Comparison of ENCODE assay signal across 14 cellular contexts in the genomic region with DNA sequence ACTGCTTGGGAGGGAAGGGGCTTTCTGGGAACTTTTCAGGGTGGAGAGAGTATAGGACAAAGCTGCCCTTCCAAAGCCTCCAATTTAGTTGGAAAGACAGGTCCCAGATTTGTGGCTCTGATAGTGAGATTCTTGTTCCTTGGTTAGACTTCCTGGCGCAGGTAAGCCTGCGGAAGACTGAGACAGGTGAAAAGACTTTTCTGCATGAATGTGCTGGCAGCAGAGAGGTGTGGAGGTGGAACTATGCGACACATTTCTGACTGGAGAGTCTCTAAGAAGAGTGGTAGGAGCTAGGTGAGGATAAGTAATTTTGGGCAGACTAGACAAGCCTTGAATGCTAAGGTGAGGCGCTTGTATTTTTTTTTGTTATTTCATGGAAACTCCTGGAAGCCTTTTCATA. TPM values are rescaled to one million over a fixed set of nuclear protein-coding genes. Genes with fewer than 3 reads are reported as not detected.
DNase-seq lines count a peak whose midpoint lies in the region; ATAC-seq and TF ChIP-seq lines count a peak whose summit lies in the region.
"Had no signal": no experiment of that assay in that cellular context is flagged by ENCODE, and none has a peak within 500 bp of the region (broad histone marks: within the 10 kb centered on the region; RNA-seq: fewer than 3 reads in every experiment).

No MANE protein-coding gene starts in this region.

- H3K4me3 Mint-ChIP-seq in activated CD4-positive, alpha-beta T cell treated with anti-CD3 and anti-CD28 coated beads for 36 hours: peak overlapping the region; percentile 2
- H3K4me3 Mint-ChIP-seq in activated naive CD8-positive, alpha-beta T cell treated with anti-CD3 and anti-CD28 coated beads, Interleukin-2, amount 10 ng/mL, durations not matched to agents 7 days and 5 days: no peak overlapping the region
- peak overlapping the region; percentile 11 for H3K4me3 Mint-ChIP-seq in nephron progenitor cell
- H3K4me3 Mint-ChIP-seq: brain had no signal

- no peak for ATAC-seq in activated CD4-positive, alpha-beta T cell treated with anti-CD3 and anti-CD28 coated beads for 36 hours
- no peak for ATAC-seq in activated naive CD8-positive, alpha-beta T cell treated with anti-CD3 and anti-CD28 coated beads, Interleukin-2, amount 10 ng/mL, durations not matched to agents 7 days and 5 days (ENCODE audit: low read depth)
- ATAC-seq: activated CD4-positive, CD25-positive, alpha-beta regulatory T cell treated with anti-CD3 and anti-CD28 coated beads, Interleukin-2, amount 50 U/mL, for 24 hours had no signal

- DNase-seq in activated CD4-positive, alpha-beta T cell treated with anti-CD3 and anti-CD28 coated beads for 36 hours: no peak
- no peak for DNase-seq in activated CD4-positive, alpha-beta T cell treated with anti-CD3 and anti-CD28 coated beads, Interleukin-2, amount 50 U/mL, for 1 hour
- no peak for DNase-seq in activated naive CD8-positive, alpha-beta T cell treated with anti-CD3 and anti-CD28 coated beads, Interleukin-2, amount 10 ng/mL, durations not matched to agents 7 days and 5 days
- no peak for DNase-seq in nephron progenitor cell
- no peak for DNase-seq in DMS 273 treated with DMSO at 0.1 percent for 48 hours (lab: John Stamatoyannopoulos, UW)
- no peak for DNase-seq in WERI-Rb-1
- no peak for DNase-seq in MV-4-11 (lab: John Stamatoyannopoulos, UW)
- DNase-seq: effector CD4-positive, alpha-beta T cell; GF-D8; NCI-H1694 treated with DMSO at 0.1 percent for 48 hours had no signal

- no peaks in the 10 kb centered on the region for H3K27me3 Mint-ChIP-seq in activated CD4-positive, alpha-beta T cell treated with anti-CD3 and anti-CD28 coated beads for 36 hours
- H3K27me3 Mint-ChIP-seq in activated naive CD8-positive, alpha-beta T cell treated with anti-CD3 and anti-CD28 coated beads, Interleukin-2, amount 10 ng/mL, durations not matched to agents 7 days and 5 days: no peaks in the 10 kb centered on the region
- H3K27me3 Mint-ChIP-seq in nephron progenitor cell (ENCODE audit: low read depth, poor library complexity): peaks cover 24% of the 10 kb centered on the region

- peaks cover 41% of the 10 kb centered on the region for H3K36me3 Mint-ChIP-seq in activated CD4-positive, alpha-beta T cell treated with anti-CD3 and anti-CD28 coated beads for 36 hours (ENCODE audit: low read depth)
- H3K36me3 Mint-ChIP-seq in activated naive CD8-positive, alpha-beta T cell treated with anti-CD3 and anti-CD28 coated beads, Interleukin-2, amount 10 ng/mL, durations not matched to agents 7 days and 5 days: peaks cover 29% of the 10 kb centered on the region
- peaks cover 17% of the 10 kb centered on the region for H3K36me3 Mint-ChIP-seq in nephron progenitor cell (ENCODE audit: low read depth)

- H3K27ac Mint-ChIP-seq in activated CD4-positive, alpha-beta T cell treated with anti-CD3 and anti-CD28 coated beads for 36 hours: peak overlapping the region; percentile 44
- peak overlapping the region; percentile 43 for H3K27ac Mint-ChIP-seq in activated naive CD8-positive, alpha-beta T cell treated with anti-CD3 and anti-CD28 coated beads, Interleukin-2, amount 10 ng/mL, durations not matched to agents 7 days and 5 days
- H3K27ac Mint-ChIP-seq in nephron progenitor cell: no peak overlapping the region

- POLR2A ChIA-PET in activated CD4-positive, alpha-beta T cell treated with anti-CD3 and anti-CD28 coated beads for 36 hours (lab: Charles Lee): interaction anchor here (0.8 kb wide), 1 partner anchor 16 kb away, joined by 3 read pairs; no protein-coding TSS in a partner anchor
- POLR2A ChIA-PET in activated naive CD8-positive, alpha-beta T cell treated with anti-CD3 and anti-CD28 coated beads, Interleukin-2, amount 10 ng/mL, durations not matched to agents 7 days and 5 days (lab: Charles Lee): no interaction called here

- H3K27ac ChIP-seq in HUES48 (ENCODE audit: low read depth, low read length): peak overlapping the region; percentile 36
- H3K27ac ChIP-seq in WERI-Rb-1: no peak overlapping the region
- H3K27ac ChIP-seq: Peyer's patch had no signal

- H3K9ac ChIP-seq in HUES48 (ENCODE audit: low read depth, low read length): no peak overlapping the region

- TF ChIP-seq CTCF in nephron progenitor cell (IDR thresholded peaks at IDR 0.05): no peak
- no peak for TF ChIP-seq CTCF in WERI-Rb-1 (IDR thresholded peaks at IDR 0.05; ENCODE audit: low read depth, low read length)

- H3K9me3 Mint-ChIP-seq in activated CD4-positive, alpha-beta T cell treated with anti-CD3 and anti-CD28 coated beads for 36 hours (ENCODE audit: low read depth): no peaks in the 10 kb centered on the region
- H3K9me3 Mint-ChIP-seq in activated naive CD8-positive, alpha-beta T cell treated with anti-CD3 and anti-CD28 coated beads, Interleukin-2, amount 10 ng/mL, durations not matched to agents 7 days and 5 days: no peaks in the 10 kb centered on the region
- H3K9me3 Mint-ChIP-seq in nephron progenitor cell: no peaks in the 10 kb centered on the region
- H3K9me3 Mint-ChIP-seq: brain had no signal

- H3K36me3 ChIP-seq in HUES48 (ENCODE audit: control insufficient read depth, insufficient read depth, low read length): peaks cover 28% of the 10 kb centered on the region
- H3K36me3 ChIP-seq in WERI-Rb-1: peaks cover 51% of the 10 kb centered on the region

- H3K4me1 Mint-ChIP-seq in activated CD4-positive, alpha-beta T cell treated with anti-CD3 and anti-CD28 coated beads for 36 hours: peaks cover 38% of the 10 kb centered on the region
- H3K4me1 Mint-ChIP-seq in activated naive CD8-positive, alpha-beta T cell treated with anti-CD3 and anti-CD28 coated beads, Interleukin-2, amount 10 ng/mL, durations not matched to agents 7 days and 5 days: peaks cover 31% of the 10 kb centered on the region
- H3K4me1 Mint-ChIP-seq in nephron progenitor cell: peaks cover 12% of the 10 kb centered on the region

- CTCF ChIA-PET in activated CD4-positive, alpha-beta T cell treated with anti-CD3 and anti-CD28 coated beads for 36 hours (lab: Charles Lee): interaction anchor here (0.9 kb wide), 1 partner anchor 12 kb away, joined by 3 read pairs; no protein-coding TSS in a partner anchor

- H3K27me3 ChIP-seq in HUES48 (ENCODE audit: control insufficient read depth, insufficient read depth, low read length) (no peaks in the 10 kb centered on the region), WERI-Rb-1 (ENCODE audit: insufficient read depth, low read depth, severe bottlenecking) (no peaks in the 10 kb centered on the region)
- H3K27me3 ChIP-seq: Peyer's patch had no signal

- peaks cover 37% of the 10 kb centered on the region for H3K4me1 ChIP-seq in HUES48 (ENCODE audit: control insufficient read depth, insufficient read depth, low read length)

- H3K4me3 ChIP-seq in HUES48 (ENCODE audit: low read depth, low read length) (no peak overlapping the region), WERI-Rb-1 (ENCODE audit: low read depth, low read length) (no peak overlapping the region)
- H3K4me3 ChIP-seq: Peyer's patch had no signal

- intact Hi-C loops in activated CD4-positive, alpha-beta T cell treated with anti-CD3 and anti-CD28 coated beads for 36 hours (cut with DNase I, micrococcal nuclease): no loop called here

- H3K9me3 ChIP-seq in HUES48 (ENCODE audit: control insufficient read depth, insufficient read depth, low read length): no peaks in the 10 kb centered on the region
- no peaks in the 10 kb centered on the region for H3K9me3 ChIP-seq in WERI-Rb-1 (ENCODE audit: severe bottlenecking)
- H3K9me3 ChIP-seq: Peyer's patch had no signal

RNA-seq across cellular contexts. Expression of a gene that starts 29.9 kb away (rescaled TPM):
- total RNA-seq in activated CD4-positive, alpha-beta T cell treated with anti-CD3 and anti-CD28 coated beads for 36 hours: 10 to 100 TPM; 45.9 to 47.7 TPM
- 10 to 100 TPM; 30.0 to 31.1 TPM for total RNA-seq in activated naive CD8-positive, alpha-beta T cell treated with anti-CD3 and anti-CD28 coated beads, Interleukin-2, amount 10 ng/mL, durations not matched to agents 7 days and 5 days

RNA-seq across cellular contexts. Expression of a gene that starts 32.6 kb away (rescaled TPM):
- total RNA-seq in activated CD4-positive, alpha-beta T cell treated with anti-CD3 and anti-CD28 coated beads for 36 hours: 10 to 100 TPM; 54.6 to 59.6 TPM
- total RNA-seq in activated naive CD8-positive, alpha-beta T cell treated with anti-CD3 and anti-CD28 coated beads, Interleukin-2, amount 10 ng/mL, durations not matched to agents 7 days and 5 days: 100 to 1,000 TPM in 1 of 2 experiments, 10 to 100 TPM in 1; 99.0 to 108 TPM
